11 cellular contexts compared by ENCODE assay signal in the genomic region with DNA sequence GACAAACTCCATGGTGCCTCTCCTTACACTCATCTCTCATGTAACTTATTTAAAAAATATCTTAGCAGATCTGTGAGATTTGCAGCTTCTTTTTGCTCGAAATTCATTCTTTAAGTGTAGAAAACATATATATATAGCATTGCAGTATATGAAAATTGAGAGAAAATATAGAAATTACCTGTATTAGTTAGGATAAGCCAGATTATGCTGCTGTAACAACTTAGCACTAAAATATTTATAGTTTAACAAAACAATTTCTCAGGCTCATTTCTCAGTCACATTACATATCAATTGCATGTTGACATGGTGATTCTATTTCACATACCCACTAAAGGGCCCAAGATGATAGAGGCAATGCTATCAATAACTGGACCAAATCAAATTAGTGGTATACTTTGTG. TPM values are rescaled to one million over a fixed set of nuclear protein-coding genes. Genes with fewer than 3 reads are reported as not detected.
"Had no signal": no experiment of that assay in that cellular context is flagged by ENCODE, and none has a peak within 500 bp of the region (broad histone marks: within the 10 kb centered on the region; RNA-seq: fewer than 3 reads in every experiment).

No MANE protein-coding gene starts in this region.

- DNase-seq: GM23248, GOT3, H7, H9, HCEC 1CT, HFFc6 had no signal

- H3K9me3 ChIP-seq: HAP-1 had no signal

- H2AFZ ChIP-seq: GM23248, GM23338 had no signal

- H3K4me1 ChIP-seq: HAP-1 had no signal

- H3K4me2 ChIP-seq: GM23338 had no signal

- FAIRE-seq: H1, H54 had no signal

- H3K27ac ChIP-seq: GM23248 had no signal

- H3K36me3 ChIP-seq: HAP-1 had no signal

- ATAC-seq: GM23338, HCT116 had no signal

- H3K9ac ChIP-seq: GM23248 had no signal

- H3K4me3 ChIP-seq: GM23248, GM23338, HAP-1 had no signal

RNA-seq across cellular contexts. Expression of gene NR2F2, which starts 54.7 kb away (rescaled TPM):
- total RNA-seq: GM23338, H1 had no signal
